In genomic region chr17:78140169-78141051, GRCh38 we compare ENCODE assay signal across 9 cellular contexts. TPM values are rescaled to one million over a fixed set of nuclear protein-coding genes. Genes with fewer than 3 reads are reported as not detected.
DNase-seq lines count a peak whose midpoint lies in the region; ATAC-seq and FAIRE-seq lines count a peak whose summit lies in the region.
"Had no signal": no experiment of that assay in that cellular context is flagged by ENCODE, and none has a peak within 500 bp of the region (broad histone marks: within the 10 kb centered on the region; RNA-seq: fewer than 3 reads in every experiment).

No MANE protein-coding gene starts in this region.

- peak overlapping the region in 2 of 3 donors; percentile 47 to 53 for H3K4me3 Mint-ChIP-seq in T-cell
- peak overlapping the region; percentile 22 for H3K4me3 Mint-ChIP-seq in activated naive CD8-positive, alpha-beta T cell treated with anti-CD3 and anti-CD28 coated beads, Interleukin-2, amount 10 ng/mL, durations not matched to agents 7 days and 5 days

- no peak overlapping the region for H3K27ac ChIP-seq in iPS DF 6.9 (ENCODE audit: low read length)
- H3K27ac ChIP-seq: parathyroid adenoma had no signal

- peak; percentile 81 for DNase-seq in GM18507 (ENCODE audit: extremely low spot score, insufficient read length, low read depth)
- DNase-seq in NCI-H1105 treated with DMSO at 0.1 percent for 48 hours (lab: John Stamatoyannopoulos, UW): peak; percentile 82
- DNase-seq in T-cell: peak; percentile 85 to 96 (median 93)
- DNase-seq in activated naive CD8-positive, alpha-beta T cell treated with anti-CD3 and anti-CD28 coated beads, Interleukin-2, amount 10 ng/mL, durations not matched to agents 7 days and 5 days: peak; percentile 97
- DNase-seq in iPS DF 6.9 (ENCODE audit: low read depth, low spot score): peak; percentile 91
- DNase-seq in stimulated activated CD4-positive, alpha-beta T cell treated with anti-CD3 and anti-CD28 coated beads, Interleukin-1b, Interleukin-23, amount 100 ng/mL, for 4 hours (ENCODE audit: low read depth in 2 of 2): peak; percentile 80 to 86
- DNase-seq in NCI-H510A (lab: John Stamatoyannopoulos, UW): no peak

- H3K27ac Mint-ChIP-seq in T-cell: peak overlapping the region; percentile 84 to 85
- peak overlapping the region; percentile 68 for H3K27ac Mint-ChIP-seq in activated naive CD8-positive, alpha-beta T cell treated with anti-CD3 and anti-CD28 coated beads, Interleukin-2, amount 10 ng/mL, durations not matched to agents 7 days and 5 days

- POLR2A ChIA-PET in T-cell (lab: Charles Lee): interaction anchor here (0.6 kb wide), 2 partner anchors 12 to 105 kb away, joined by 3 to 4 read pairs; no protein-coding TSS in a partner anchor
- POLR2A ChIA-PET in activated naive CD8-positive, alpha-beta T cell treated with anti-CD3 and anti-CD28 coated beads, Interleukin-2, amount 10 ng/mL, durations not matched to agents 7 days and 5 days (lab: Charles Lee): interaction anchor here (0.5 to 14.8 kb wide), 12 partner anchors 11 to 1752 kb away, joined by 3 to 380 read pairs (median 4); partner anchors contain the start of genes TMC6, TMC8 and TNRC6C

- no peaks in the 10 kb centered on the region for H3K36me3 ChIP-seq in iPS DF 6.9 (ENCODE audit: control insufficient read depth, insufficient read depth, low read length)

- no peaks in the 10 kb centered on the region; the same call in 1 of the 2 replicates for H3K4me1 ChIP-seq in iPS DF 6.9 (ENCODE audit: control insufficient read depth, insufficient read depth, low read length)
- H3K4me1 ChIP-seq: parathyroid adenoma had no signal

- WGBS in iPS DF 6.9 (ENCODE audit: insufficient coverage, insufficient read length): no CpG with 5 or more reads among the region's 58 CpGs

- CTCF ChIA-PET in T-cell (lab: Charles Lee): interaction anchor here (0.6 to 1.3 kb wide), 6 partner anchors 11 to 728 kb away, joined by 3 to 6 read pairs (median 4); partner anchors contain the start of gene TK1 (in 1 of the 2)

- H3K9me3 ChIP-seq in iPS DF 6.9 (ENCODE audit: control insufficient read depth, insufficient read depth, low read length): no peaks in the 10 kb centered on the region

- H3K36me3 Mint-ChIP-seq in T-cell: peaks cover 22% of the 10 kb centered on the region
- peaks cover 20% of the 10 kb centered on the region for H3K36me3 Mint-ChIP-seq in activated naive CD8-positive, alpha-beta T cell treated with anti-CD3 and anti-CD28 coated beads, Interleukin-2, amount 10 ng/mL, durations not matched to agents 7 days and 5 days

- FAIRE-seq in GM18507 (lab: Jason Lieb, UNC): peak; percentile 98

- peak; percentile 74 for ATAC-seq in HG02798 (IDR thresholded peaks at IDR 0.05; ENCODE audit: poor library complexity, unreplicated experiment)
- ATAC-seq in T-cell (replicated peaks in 1 of 4): peak; percentile 78 to 86 (median 83)
- ATAC-seq in activated naive CD8-positive, alpha-beta T cell treated with anti-CD3 and anti-CD28 coated beads, Interleukin-2, amount 10 ng/mL, durations not matched to agents 7 days and 5 days (ENCODE audit: low read depth): peak; percentile 73

- no peaks in the 10 kb centered on the region for H3K27me3 ChIP-seq in iPS DF 6.9 (ENCODE audit: control insufficient read depth, insufficient read depth, low read length)

- peaks cover 72 to 80% (median 79%) of the 10 kb centered on the region in 3 donors for H3K4me1 Mint-ChIP-seq in T-cell
- peaks cover 44% of the 10 kb centered on the region for H3K4me1 Mint-ChIP-seq in activated naive CD8-positive, alpha-beta T cell treated with anti-CD3 and anti-CD28 coated beads, Interleukin-2, amount 10 ng/mL, durations not matched to agents 7 days and 5 days

- H3K4me3 ChIP-seq in iPS DF 6.9 (ENCODE audit: low read length): peak overlapping the region; percentile 18; the same call in 1 of the 2 replicates

- no peaks in the 10 kb centered on the region for H3K27me3 Mint-ChIP-seq in T-cell
- H3K27me3 Mint-ChIP-seq in activated naive CD8-positive, alpha-beta T cell treated with anti-CD3 and anti-CD28 coated beads, Interleukin-2, amount 10 ng/mL, durations not matched to agents 7 days and 5 days: no peaks in the 10 kb centered on the region

- H3K9me3 Mint-ChIP-seq in T-cell: no peaks in the 10 kb centered on the region
- no peaks in the 10 kb centered on the region for H3K9me3 Mint-ChIP-seq in activated naive CD8-positive, alpha-beta T cell treated with anti-CD3 and anti-CD28 coated beads, Interleukin-2, amount 10 ng/mL, durations not matched to agents 7 days and 5 days

RNA-seq across cellular contexts. Expression of gene C17orf99, which starts 5.8 kb away (rescaled TPM):
- under 1 TPM in 1 of 5 donors, not detected in 4; 0.73 TPM for total RNA-seq in T-cell
- not detected for total RNA-seq in activated naive CD8-positive, alpha-beta T cell treated with anti-CD3 and anti-CD28 coated beads, Interleukin-2, amount 10 ng/mL, durations not matched to agents 7 days and 5 days

RNA-seq across cellular contexts. Expression of gene TMC8, which starts 9.8 kb away (rescaled TPM):
- total RNA-seq in T-cell: 100 to 1,000 TPM; 301 to 631 (median 431) TPM
- 100 to 1,000 TPM; 336 to 340 TPM for total RNA-seq in activated naive CD8-positive, alpha-beta T cell treated with anti-CD3 and anti-CD28 coated beads, Interleukin-2, amount 10 ng/mL, durations not matched to agents 7 days and 5 days

RNA-seq across cellular contexts. Expression of gene TMC6, which starts 11.9 kb away (rescaled TPM):
- 100 to 1,000 TPM; 616 to 847 (median 698) TPM for total RNA-seq in T-cell
- 100 to 1,000 TPM; 638 to 646 TPM for total RNA-seq in activated naive CD8-positive, alpha-beta T cell treated with anti-CD3 and anti-CD28 coated beads, Interleukin-2, amount 10 ng/mL, durations not matched to agents 7 days and 5 days

RNA-seq across cellular contexts. Expression of gene SYNGR2, which starts 28.0 kb away (rescaled TPM):
- 10 to 100 TPM; 56.0 to 86.3 (median 74.6) TPM for total RNA-seq in T-cell
- total RNA-seq in activated naive CD8-positive, alpha-beta T cell treated with anti-CD3 and anti-CD28 coated beads, Interleukin-2, amount 10 ng/mL, durations not matched to agents 7 days and 5 days: 10 to 100 TPM; 43.2 to 50.5 TPM

RNA-seq across cellular contexts. Expression of gene TK1, which starts 46.4 kb away (rescaled TPM):
- 1 to 10 TPM; 1.6 to 3.3 (median 2.2) TPM for total RNA-seq in T-cell
- 10 to 100 TPM; 93.1 to 97.8 TPM for total RNA-seq in activated naive CD8-positive, alpha-beta T cell treated with anti-CD3 and anti-CD28 coated beads, Interleukin-2, amount 10 ng/mL, durations not matched to agents 7 days and 5 days
